Comparison of ENCODE assay signal across 1 cellular context in the genomic region with DNA sequence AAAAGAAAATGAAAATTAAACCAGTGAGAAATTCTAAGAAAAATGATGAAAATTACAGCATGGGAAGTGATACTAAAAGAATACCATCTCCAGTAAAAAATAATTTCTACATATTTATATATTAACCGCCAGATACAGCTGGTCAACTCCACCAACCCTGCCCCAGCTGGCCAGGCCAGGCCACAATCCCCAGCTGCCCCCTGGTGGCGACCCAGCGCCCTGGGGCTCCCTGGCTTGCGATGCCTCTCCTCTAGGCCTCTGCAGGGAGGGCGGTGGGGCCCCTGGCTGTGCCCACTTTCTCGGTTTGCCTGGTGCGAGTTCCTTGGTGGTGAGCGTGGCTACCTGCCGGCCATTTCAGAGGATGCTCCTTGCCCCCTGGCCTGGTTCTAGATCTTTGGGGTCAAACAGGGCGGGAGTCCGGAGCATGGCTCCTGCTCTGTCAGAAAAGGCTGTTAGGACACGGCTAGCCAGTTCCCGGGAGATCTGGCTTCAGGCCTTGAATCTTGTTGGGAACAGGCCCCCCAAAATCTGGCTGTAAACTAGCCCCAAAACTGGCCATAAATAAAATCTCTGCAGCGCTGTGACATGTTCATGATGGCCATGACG.
TF ChIP-seq lines count a peak whose summit lies in the region.

No MANE protein-coding gene starts in this region.

TF ChIP-seq in HEK293, 187 proteins besides CTCF, POLR2A, EP300 and RAD21 (continued from another document):
- no peak for TF ChIP-seq ZNF354C (tag by site-specific recombination; IDR thresholded peaks at IDR 0.05; ENCODE audit: borderline replicate concordance, low read depth)
- TF ChIP-seq ZNF600 (tag by site-specific recombination; IDR thresholded peaks at IDR 0.05) = 0 out of 2 replicates have a peak, but pooled peaks have one; percentile 15
- no peak for TF ChIP-seq REST (tag by site-specific recombination; IDR thresholded peaks at IDR 0.05)
- 0 out of 2 replicates have a peak, but pooled peaks have one; percentile 47 for TF ChIP-seq ZNF660 (tag by site-specific recombination; IDR thresholded peaks at IDR 0.05)
- TF ChIP-seq, protein P1, sequence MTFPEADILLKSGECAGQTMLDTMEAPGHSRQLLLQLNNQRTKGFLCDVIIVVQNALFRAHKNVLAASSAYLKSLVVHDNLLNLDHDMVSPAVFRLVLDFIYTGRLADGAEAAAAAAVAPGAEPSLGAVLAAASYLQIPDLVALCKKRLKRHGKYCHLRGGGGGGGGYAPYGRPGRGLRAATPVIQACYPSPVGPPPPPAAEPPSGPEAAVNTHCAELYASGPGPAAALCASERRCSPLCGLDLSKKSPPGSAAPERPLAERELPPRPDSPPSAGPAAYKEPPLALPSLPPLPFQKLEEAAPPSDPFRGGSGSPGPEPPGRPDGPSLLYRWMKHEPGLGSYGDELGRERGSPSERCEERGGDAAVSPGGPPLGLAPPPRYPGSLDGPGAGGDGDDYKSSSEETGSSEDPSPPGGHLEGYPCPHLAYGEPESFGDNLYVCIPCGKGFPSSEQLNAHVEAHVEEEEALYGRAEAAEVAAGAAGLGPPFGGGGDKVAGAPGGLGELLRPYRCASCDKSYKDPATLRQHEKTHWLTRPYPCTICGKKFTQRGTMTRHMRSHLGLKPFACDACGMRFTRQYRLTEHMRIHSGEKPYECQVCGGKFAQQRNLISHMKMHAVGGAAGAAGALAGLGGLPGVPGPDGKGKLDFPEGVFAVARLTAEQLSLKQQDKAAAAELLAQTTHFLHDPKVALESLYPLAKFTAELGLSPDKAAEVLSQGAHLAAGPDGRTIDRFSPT (tag by site-specific recombination; IDR thresholded peaks at IDR 0.05) = no peak
- peak; percentile 59 for TF ChIP-seq ZNF654 (tag by site-specific recombination; IDR thresholded peaks at IDR 0.05; ENCODE audit: low read depth)
- no peak for TF ChIP-seq ZNF157 (tag by site-specific recombination; IDR thresholded peaks at IDR 0.05)
- no peak for TF ChIP-seq PBX3 (CRISPR knock-in tag; IDR thresholded peaks at IDR 0.05)
- TF ChIP-seq SP2 (tag by site-specific recombination; IDR thresholded peaks at IDR 0.05) = no peak
- no peak for TF ChIP-seq ZNF362 (tag by site-specific recombination; IDR thresholded peaks at IDR 0.05)
TF ChIP-seq in HEK293: peak in this region for 8.
